In genomic region chr15:75737713-75738646, GRCh38 we compare ENCODE assay signal across 8 cellular contexts. TPM values are rescaled to one million over a fixed set of nuclear protein-coding genes. Genes with fewer than 3 reads are reported as not detected.
A peak's percentile ranks its signal among the peaks of the same experiment; 100 is the strongest.
DNase-seq lines count a peak whose midpoint lies in the region; ATAC-seq and TF ChIP-seq lines count a peak whose summit lies in the region.
"Not testable (repeated sequence)": the region's sequence is repeated elsewhere in the genome, so short reads cannot be mapped to it uniquely, and the experiment has no call there.

No MANE protein-coding gene starts in this region.

- H3K4me1 Mint-ChIP-seq in activated T-cell treated with anti-CD3 and anti-CD28 coated beads, Interleukin-2, amount 50 U/mL, for 24 hours (ENCODE audit: low read depth), result peaks cover 14% of the 10 kb centered on the region
- H3K4me1 Mint-ChIP-seq in effector memory CD8-positive, alpha-beta T cell (ENCODE audit: low read depth in 2 of 2), result peaks cover 5 to 12% of the 10 kb centered on the region in 2 donors
- H3K4me1 Mint-ChIP-seq in osteocyte (ENCODE audit: unreplicated experiment), result not testable (repeated sequence)

- H3K27ac ChIP-seq in upper lobe of right lung, result peak overlapping the region; percentile 58

- H3K4me3 Mint-ChIP-seq in activated T-cell treated with anti-CD3 and anti-CD28 coated beads, Interleukin-2, amount 50 U/mL, for 24 hours, result peak overlapping the region; percentile 75
- peak overlapping the region; percentile 78 to 79 for H3K4me3 Mint-ChIP-seq in effector memory CD8-positive, alpha-beta T cell
- peak overlapping the region; percentile 75 for H3K4me3 Mint-ChIP-seq in osteocyte (ENCODE audit: unreplicated experiment)

- TF ChIP-seq POLR2A in NB4 (IDR thresholded peaks at IDR 0.05; ENCODE audit: extremely low read depth, insufficient read length), result not testable (repeated sequence)

- not testable (repeated sequence) for TF ChIP-seq CTCF in HFF-Myc (IDR thresholded peaks at IDR 0.05; ENCODE audit: low read depth, low read length, missing control alignments); NB4 (IDR thresholded peaks at IDR 0.05; ENCODE audit: low read depth, low read length); osteocyte (IDR thresholded peaks at IDR 0.05); upper lobe of right lung (IDR thresholded peaks at IDR 0.05)

- ATAC-seq in GM18502 (IDR thresholded peaks at IDR 0.05; ENCODE audit: poor library complexity, unreplicated experiment), result peak; percentile 34
- ATAC-seq in effector memory CD8-positive, alpha-beta T cell (replicated peaks); upper lobe of right lung: not testable (repeated sequence)

- not testable (repeated sequence) for H3K9me3 ChIP-seq in upper lobe of right lung

- not testable (repeated sequence) for H3K36me3 Mint-ChIP-seq in activated T-cell treated with anti-CD3 and anti-CD28 coated beads, Interleukin-2, amount 50 U/mL, for 24 hours (ENCODE audit: low read depth); effector memory CD8-positive, alpha-beta T cell (ENCODE audit: insufficient read depth); osteocyte (ENCODE audit: unreplicated experiment)

- H3K27me3 ChIP-seq in upper lobe of right lung, result not testable (repeated sequence)

- intact Hi-C loops in upper lobe of right lung (cut with DNase I), result not testable (repeated sequence)

- peaks cover 20% of the 10 kb centered on the region for H3K27me3 Mint-ChIP-seq in activated T-cell treated with anti-CD3 and anti-CD28 coated beads, Interleukin-2, amount 50 U/mL, for 24 hours
- H3K27me3 Mint-ChIP-seq in effector memory CD8-positive, alpha-beta T cell, result peaks cover 53 to 79% of the 10 kb centered on the region in 2 donors
- not testable (repeated sequence) for H3K27me3 Mint-ChIP-seq in osteocyte (ENCODE audit: unreplicated experiment)

- DNase-seq in HFF-Myc (ENCODE audit: extremely low read depth, low read depth); activated T-cell treated with anti-CD3 and anti-CD28 coated beads, Interleukin-2, amount 50 U/mL, for 24 hours; effector memory CD8-positive, alpha-beta T cell; osteocyte (ENCODE audit: extremely low spot score, unreplicated experiment); upper lobe of right lung: not testable (repeated sequence)
- DNase-seq in NB4 (ENCODE audit: low read depth), result peak; percentile 18
- peak; percentile 32 for DNase-seq in islet precursor cell

- not testable (repeated sequence) for H3K27ac Mint-ChIP-seq in activated T-cell treated with anti-CD3 and anti-CD28 coated beads, Interleukin-2, amount 50 U/mL, for 24 hours; osteocyte (ENCODE audit: unreplicated experiment)
- H3K27ac Mint-ChIP-seq in effector memory CD8-positive, alpha-beta T cell, result peak overlapping the region in 1 of 2 donors; percentile 27

- H3K4me3 ChIP-seq in HFF-Myc (replicated peaks; ENCODE audit: low read depth, low read length), result peak overlapping the region; percentile 68
- H3K4me3 ChIP-seq in NB4 (ENCODE audit: low read depth, low read length), result peak overlapping the region; percentile 56
- H3K4me3 ChIP-seq in upper lobe of right lung, result peak overlapping the region; percentile 93

- not testable (repeated sequence) for H3K4me1 ChIP-seq in upper lobe of right lung

- H3K9me3 Mint-ChIP-seq in activated T-cell treated with anti-CD3 and anti-CD28 coated beads, Interleukin-2, amount 50 U/mL, for 24 hours; effector memory CD8-positive, alpha-beta T cell; osteocyte (ENCODE audit: unreplicated experiment): not testable (repeated sequence)

- H3K36me3 ChIP-seq in upper lobe of right lung, result not testable (repeated sequence)

RNA-seq across cellular contexts. Expression of gene CSPG4, which starts 25.3 kb away (rescaled TPM):
- total RNA-seq in osteocyte (43.3 and 48.1 TPM in 2 replicates), upper lobe of right lung (12.6 TPM)
